Comparison of ENCODE assay signal across 8 cellular contexts in genomic region chr6:135938588-135939215, GRCh38.
DNase-seq lines count a peak whose midpoint lies in the region; FAIRE-seq and TF ChIP-seq lines count a peak whose summit lies in the region.

No MANE protein-coding gene starts in this region.

- CTCF ChIA-PET in endothelial cell of umbilical vein (lab: Charles Lee) = interaction anchor here (0.7 to 2.4 kb wide), 16 partner anchors 9 to 403 kb away, joined by 3 to 11 read pairs (median 3); partner anchors contain the start of gene PDE7B
- CTCF ChIA-PET in activated CD4-positive, alpha-beta memory T cell treated with anti-CD3 and anti-CD28 coated beads, Interleukin-2, amount 10 ng/mL, durations not matched to agents 7 days and 5 days (lab: Charles Lee) = interaction anchor here (1.1 to 1.9 kb wide), 3 partner anchors 9 to 397 kb away, joined by 3 to 8 read pairs (median 4); no protein-coding TSS in a partner anchor

- H3K4me1 Mint-ChIP-seq in activated CD4-positive, alpha-beta memory T cell treated with anti-CD3 and anti-CD28 coated beads, Interleukin-2, amount 10 ng/mL, durations not matched to agents 7 days and 5 days = no peaks in the 10 kb centered on the region
- H3K4me1 Mint-ChIP-seq in activated T-helper 2 cell treated with anti-CD3 and anti-CD28 coated beads, Interferon-gamma antibody, Interleukin-2, Interleukin-4, amounts not matched to agents 10 μg/mL and 5 μg/mL and 100 μg/mL, durations not matched to agents 14 hours and 24 hours and 36 hours (ENCODE audit: low read depth) = peaks cover 20% of the 10 kb centered on the region

- no peaks in the 10 kb centered on the region for H3K27me3 ChIP-seq in endothelial cell of umbilical vein (ENCODE audit: control insufficient read depth in 2 of 2, insufficient read depth in 2 of 2, low read length in 2 of 2)
- no peaks in the 10 kb centered on the region for H3K27me3 ChIP-seq in neural cell (ENCODE audit: insufficient read depth, low read depth, low read length)

- H4K20me1 ChIP-seq in endothelial cell of umbilical vein (replicated peaks; ENCODE audit: control insufficient read depth, extremely low read depth, insufficient read depth, low read length) (no peaks in the 10 kb centered on the region), neural cell (ENCODE audit: insufficient read depth) (no peaks in the 10 kb centered on the region)

- TF ChIP-seq EP300 in neural cell (conservative IDR thresholded peaks at IDR 0.05; ENCODE audit: poor library complexity, severe bottlenecking) = no peak

- dilution Hi-C loops in endothelial cell of umbilical vein (cut with MboI; ENCODE audit: extremely low pct_ligation_motif_present, low sequenced_read_pairs) = no loop called here

- H3K4me3 Mint-ChIP-seq in activated CD4-positive, alpha-beta memory T cell treated with anti-CD3 and anti-CD28 coated beads, Interleukin-2, amount 10 ng/mL, durations not matched to agents 7 days and 5 days = no peak overlapping the region
- H3K4me3 Mint-ChIP-seq in activated T-helper 2 cell treated with anti-CD3 and anti-CD28 coated beads, Interferon-gamma antibody, Interleukin-2, Interleukin-4, amounts not matched to agents 10 μg/mL and 5 μg/mL and 100 μg/mL, durations not matched to agents 14 hours and 24 hours and 36 hours (ENCODE audit: low read depth) = no peak overlapping the region

- H3K9me3 ChIP-seq in endothelial cell of umbilical vein (replicated peaks; ENCODE audit: control insufficient read depth, insufficient read depth, low read length) (no peaks in the 10 kb centered on the region), neural cell (ENCODE audit: low read length) (no peaks in the 10 kb centered on the region)

- H3K79me2 ChIP-seq in endothelial cell of umbilical vein (ENCODE audit: control insufficient read depth, insufficient read depth, low read length) (no peaks in the 10 kb centered on the region), neural cell (replicated peaks; ENCODE audit: insufficient read depth, low read length) (no peaks in the 10 kb centered on the region)

- DNase-seq in EL (peak; percentile 16), NCI-H82 (lab: John Stamatoyannopoulos, UW) (peak; percentile 93), endothelial cell of umbilical vein (ENCODE audit: low read depth, low spot score) (peak; percentile 14), SW 1271 (lab: John Stamatoyannopoulos, UW) (no peak), NCI-H1436 treated with DMSO at 0.1 percent for 48 hours (lab: John Stamatoyannopoulos, UW) (no peak)
- DNase-seq in activated CD4-positive, alpha-beta memory T cell treated with anti-CD3 and anti-CD28 coated beads, Interleukin-2, amount 10 ng/mL, durations not matched to agents 7 days and 5 days = no peak
- DNase-seq in activated T-helper 2 cell treated with anti-CD3 and anti-CD28 coated beads, Interferon-gamma antibody, Interleukin-2, Interleukin-4, amounts not matched to agents 10 μg/mL and 5 μg/mL and 100 μg/mL, durations not matched to agents 14 hours and 24 hours and 36 hours (ENCODE audit: low spot score) = no peak

- H3K4me1 ChIP-seq in endothelial cell of umbilical vein (ENCODE audit: control insufficient read depth, extremely low read depth, insufficient read depth, low read length) = no peaks in the 10 kb centered on the region

- no peak overlapping the region for H3K27ac Mint-ChIP-seq in activated CD4-positive, alpha-beta memory T cell treated with anti-CD3 and anti-CD28 coated beads, Interleukin-2, amount 10 ng/mL, durations not matched to agents 7 days and 5 days
- no peak overlapping the region for H3K27ac Mint-ChIP-seq in activated T-helper 2 cell treated with anti-CD3 and anti-CD28 coated beads, Interferon-gamma antibody, Interleukin-2, Interleukin-4, amounts not matched to agents 10 μg/mL and 5 μg/mL and 100 μg/mL, durations not matched to agents 14 hours and 24 hours and 36 hours

- H3K36me3 Mint-ChIP-seq in activated CD4-positive, alpha-beta memory T cell treated with anti-CD3 and anti-CD28 coated beads, Interleukin-2, amount 10 ng/mL, durations not matched to agents 7 days and 5 days (ENCODE audit: low read depth) = no peaks in the 10 kb centered on the region
- H3K36me3 Mint-ChIP-seq in activated T-helper 2 cell treated with anti-CD3 and anti-CD28 coated beads, Interferon-gamma antibody, Interleukin-2, Interleukin-4, amounts not matched to agents 10 μg/mL and 5 μg/mL and 100 μg/mL, durations not matched to agents 14 hours and 24 hours and 36 hours (ENCODE audit: low read depth) = peaks cover 58% of the 10 kb centered on the region

- TF ChIP-seq CTCF in endothelial cell of umbilical vein (IDR thresholded peaks at IDR 0.05; ENCODE audit: extremely low read depth in 1 of 2, insufficient read depth in 1 of 2, low read depth in 1 of 2, low read length in 2 of 2) (peak; percentile 10 to 14), neural cell (IDR thresholded peaks at IDR 0.05; ENCODE audit: poor library complexity, severe bottlenecking) (no peak)

- POLR2A ChIA-PET in endothelial cell of umbilical vein (lab: Charles Lee) = no interaction called here
- POLR2A ChIA-PET in activated CD4-positive, alpha-beta memory T cell treated with anti-CD3 and anti-CD28 coated beads, Interleukin-2, amount 10 ng/mL, durations not matched to agents 7 days and 5 days (lab: Charles Lee) = no interaction called here

- TF ChIP-seq POLR2A in endothelial cell of umbilical vein (IDR thresholded peaks at IDR 0.05; ENCODE audit: low read depth, low read length) = no peak

- H3K9ac ChIP-seq in endothelial cell of umbilical vein (replicated peaks; ENCODE audit: extremely low read depth, insufficient read depth, low read length) (no peak overlapping the region), neural cell (ENCODE audit: low read length) (peak overlapping the region; percentile 5)

- no peaks in the 10 kb centered on the region for H3K9me1 ChIP-seq in endothelial cell of umbilical vein (replicated peaks; ENCODE audit: control insufficient read depth, extremely low read depth, insufficient read depth, low read length)

- H3K9me2 ChIP-seq in neural cell (ENCODE audit: insufficient read depth, low read length) = no peaks in the 10 kb centered on the region

- H2AFZ ChIP-seq in endothelial cell of umbilical vein (ENCODE audit: low read depth, low read length) (no peak overlapping the region), neural cell (ENCODE audit: low read depth, low read length) (peak overlapping the region; percentile 42)

- no TSS peak for BruUV-seq in endothelial cell of umbilical vein (replicated peaks; lab: Mats Ljungman, UMichigan)

- FAIRE-seq in endothelial cell of umbilical vein (lab: Jason Lieb, UNC) = no peak

- H3K36me3 ChIP-seq in endothelial cell of umbilical vein (ENCODE audit: control insufficient read depth in 2 of 2, extremely low read depth in 1 of 2, insufficient read depth in 2 of 2, low read length in 2 of 2) = no peaks in the 10 kb centered on the region
- H3K36me3 ChIP-seq in neural cell (ENCODE audit: insufficient read depth, low read length) = no peaks in the 10 kb centered on the region

- intact Hi-C loops in endothelial cell of umbilical vein (cut with micrococcal nuclease) = no loop called here
- intact Hi-C loops in activated T-helper 2 cell treated with anti-CD3 and anti-CD28 coated beads, Interferon-gamma antibody, Interleukin-2, Interleukin-4, amounts not matched to agents 10 μg/mL and 5 μg/mL and 100 μg/mL, durations not matched to agents 14 hours and 24 hours and 36 hours (cut with micrococcal nuclease) = no loop called here

- no peaks in the 10 kb centered on the region for H3F3A ChIP-seq in neural cell (ENCODE audit: insufficient read depth, low read length, poor library complexity, severe bottlenecking)

- H3K4me3 ChIP-seq in endothelial cell of umbilical vein (replicated peaks in 1 of 3; ENCODE audit: insufficient read depth in 1 of 3, low read depth in 1 of 3, low read length in 3 of 3) = no peak overlapping the region
- no peak overlapping the region for H3K4me3 ChIP-seq in neural cell (ENCODE audit: low read length)

- H3K9me3 Mint-ChIP-seq in activated CD4-positive, alpha-beta memory T cell treated with anti-CD3 and anti-CD28 coated beads, Interleukin-2, amount 10 ng/mL, durations not matched to agents 7 days and 5 days = no peaks in the 10 kb centered on the region
- no peaks in the 10 kb centered on the region for H3K9me3 Mint-ChIP-seq in activated T-helper 2 cell treated with anti-CD3 and anti-CD28 coated beads, Interferon-gamma antibody, Interleukin-2, Interleukin-4, amounts not matched to agents 10 μg/mL and 5 μg/mL and 100 μg/mL, durations not matched to agents 14 hours and 24 hours and 36 hours

- H3K27ac ChIP-seq in endothelial cell of umbilical vein (ENCODE audit: insufficient read depth, low read depth, low read length) (no peak overlapping the region), neural cell (ENCODE audit: low read length) (peak overlapping the region; percentile 55)

- H3K27me3 Mint-ChIP-seq in activated CD4-positive, alpha-beta memory T cell treated with anti-CD3 and anti-CD28 coated beads, Interleukin-2, amount 10 ng/mL, durations not matched to agents 7 days and 5 days = no peaks in the 10 kb centered on the region
- no peaks in the 10 kb centered on the region for H3K27me3 Mint-ChIP-seq in activated T-helper 2 cell treated with anti-CD3 and anti-CD28 coated beads, Interferon-gamma antibody, Interleukin-2, Interleukin-4, amounts not matched to agents 10 μg/mL and 5 μg/mL and 100 μg/mL, durations not matched to agents 14 hours and 24 hours and 36 hours (ENCODE audit: low read depth)

- H3K4me2 ChIP-seq in endothelial cell of umbilical vein (ENCODE audit: insufficient read depth, low read length) (no peak overlapping the region), neural cell (ENCODE audit: low read length) (no peak overlapping the region)

- no peak for TF ChIP-seq RAD21 in neural cell (conservative IDR thresholded peaks at IDR 0.05)

TF ChIP-seq in endothelial cell of umbilical vein, 7 proteins besides CTCF, POLR2A, EP300 and RAD21 (continues in another document):
- TF ChIP-seq JUN (IDR thresholded peaks at IDR 0.05; ENCODE audit: borderline replicate concordance, insufficient read depth, insufficient read length, low read depth) (no peak), GATA2 (IDR thresholded peaks at IDR 0.05; ENCODE audit: insufficient read depth, insufficient read length, low read depth, low read length) (no peak), POLR2AphosphoS5 (IDR thresholded peaks at IDR 0.05; ENCODE audit: insufficient read depth, low read depth, low read length) (no peak), FOS (IDR thresholded peaks at IDR 0.05; ENCODE audit: borderline replicate concordance, insufficient read depth, low read length) (no peak), MYC (IDR thresholded peaks at IDR 0.05; ENCODE audit: low read depth, low read length) (no peak)

TF ChIP-seq in neural cell, 6 proteins besides CTCF, POLR2A, EP300 and RAD21 (continues in another document):
- no peak for TF ChIP-seq TAF1 (IDR thresholded peaks at IDR 0.05; ENCODE audit: low read depth)

Comparison
In these comparisons a context has a peak if more than half of its experiments do, and no peak if none do; other contexts are left out.
1. DNase-seq: peak in EL (single experiment), NCI-H82 (single experiment) and endothelial cell of umbilical vein (single experiment); none in activated CD4-positive, alpha-beta memory T cell treated with anti-CD3 and anti-CD28 coated beads, Interleukin-2, amount 10 ng/mL, durations not matched to agents 7 days and 5 days (single experiment), SW 1271 (0 of 2), activated T-helper 2 cell treated with anti-CD3 and anti-CD28 coated beads, Interferon-gamma antibody, Interleukin-2, Interleukin-4, amounts not matched to agents 10 μg/mL and 5 μg/mL and 100 μg/mL, durations not matched to agents 14 hours and 24 hours and 36 hours (single experiment) and NCI-H1436 treated with DMSO at 0.1 percent for 48 hours (single experiment).